8 cellular contexts compared by ENCODE assay signal in genomic region chr15:34366271-34367043, GRCh38. TPM values are rescaled to one million over a fixed set of nuclear protein-coding genes. Genes with fewer than 3 reads are reported as not detected.
A peak's percentile ranks its signal among the peaks of the same experiment; 100 is the strongest.
DNase-seq lines count a peak whose midpoint lies in the region; ATAC-seq and TF ChIP-seq lines count a peak whose summit lies in the region.

No MANE protein-coding gene starts in this region.

- DNase-seq in BJ (ENCODE audit: low read depth) (no peak), GM23248 (peak; percentile 63), NCI-H345 treated with DMSO at 0.1 percent for 48 hours (lab: John Stamatoyannopoulos, UW; ENCODE audit: unreplicated experiment) (peak; percentile 23), lower lobe of right lung (peak; percentile 73)
- DNase-seq in activated CD4-positive, alpha-beta T cell treated with anti-CD3 and anti-CD28 coated beads, Interleukin-2, amount 50 U/mL, for 24 hours (ENCODE audit: low read depth in 1 of 2, low spot score in 1 of 2), result peak; percentile 11 to 27
- DNase-seq in effector CD4-positive, alpha-beta T cell, result peak; percentile 36
- DNase-seq in stimulated activated CD4-positive, alpha-beta T cell treated with anti-CD3 and anti-CD28 coated beads, TNF-alpha, amount 100 ng/mL, for 24 hours (ENCODE audit: low read depth in 3 of 3), result peak in 2 of 3 experiments; percentile 29 to 62

- CTCF ChIA-PET in BJ (lab: Yijun Ruan, JAX), result interaction anchor here (0.7 to 3.2 kb wide), 24 partner anchors 8 to 310 kb away, joined by 3 to 34 read pairs (median 6); partner anchors contain the start of genes KATNBL1, NOP10, NUTM1 and SLC12A6

- 0 out of 2 replicates have a peak, but pooled peaks cover 6% of the 10 kb centered on the region for H3F3A ChIP-seq in GM23248 (ENCODE audit: insufficient read depth)

- no peaks in the 10 kb centered on the region for H4K20me1 ChIP-seq in GM23248 (ENCODE audit: insufficient read depth)

- no peaks in the 10 kb centered on the region for H3K27me3 ChIP-seq in BJ (ENCODE audit: control insufficient read depth, insufficient read depth, low read length)
- no peaks in the 10 kb centered on the region for H3K27me3 ChIP-seq in GM23248 (replicated peaks; ENCODE audit: insufficient read depth)
- no peaks in the 10 kb centered on the region for H3K27me3 ChIP-seq in lower lobe of right lung (ENCODE audit: low read depth)

- H3K4me3 ChIP-seq in BJ (ENCODE audit: low read depth, low read length) (peak overlapping the region; percentile 91), GM23248 (peak overlapping the region; percentile 92), lower lobe of right lung (peak overlapping the region; percentile 95)

- 1% methylated on average over 15 to 36 of the region's 36 CpGs for WGBS in GM23248 (ENCODE audit: low coverage in 1 of 2, low lambda C conversion rate in 2 of 2, missing lambda C conversion rate in 2 of 2), 2 experiments

- TF ChIP-seq CTCF in BJ (IDR thresholded peaks at IDR 0.05; ENCODE audit: insufficient read depth, low read depth, low read length), result no peak
- TF ChIP-seq CTCF in lower lobe of right lung (IDR thresholded peaks at IDR 0.05), result no peak

- H3K9me2 ChIP-seq in GM23248 (ENCODE audit: insufficient read depth), result no peaks in the 10 kb centered on the region

- ATAC-seq in lower lobe of right lung, result peak; percentile 59 to 64
- no peak for ATAC-seq in HG03354 (IDR thresholded peaks at IDR 0.05; ENCODE audit: poor library complexity, severe bottlenecking, unreplicated experiment)

- POLR2A ChIA-PET in BJ (lab: Charles Lee), result no interaction called here

- H3K9me3 ChIP-seq in GM23248 (ENCODE audit: low read depth) (no peaks in the 10 kb centered on the region), lower lobe of right lung (no peaks in the 10 kb centered on the region)

- H3K36me3 ChIP-seq in BJ (ENCODE audit: control insufficient read depth, insufficient read depth, low read length) (peaks cover 7% of the 10 kb centered on the region), GM23248 (ENCODE audit: low read depth) (no peaks in the 10 kb centered on the region), lower lobe of right lung (peaks cover 12% of the 10 kb centered on the region)

- peak overlapping the region; percentile 86 for H3K4me2 ChIP-seq in GM23248 (ENCODE audit: unreplicated experiment)

- no peak overlapping the region for H3K27ac ChIP-seq in GM23248
- H3K27ac ChIP-seq in lower lobe of right lung, result peak overlapping the region; percentile 99

- peak overlapping the region; percentile 86 for H2AFZ ChIP-seq in GM23248

- H3K4me1 ChIP-seq in GM23248 (ENCODE audit: insufficient read depth) (no peaks in the 10 kb centered on the region; the same call in 1 of the 2 replicates), lower lobe of right lung (peaks cover 18% of the 10 kb centered on the region)

- peaks cover 25% of the 10 kb centered on the region for H3K79me2 ChIP-seq in GM23248 (ENCODE audit: insufficient read depth)

- intact Hi-C loops in lower lobe of right lung (cut with DNase I), result no loop called here

- H3K9ac ChIP-seq in GM23248, result peak overlapping the region; percentile 69

- in situ Hi-C loops in GM23248 (cut with MboI), result loop anchor here (25.0 kb wide), 3 partner anchors 146 to 254 kb away; partner anchors contain the start of genes EMC7, GOLGA8B and PGBD4

RNA-seq across cellular contexts. Expression of gene LPCAT4, which starts 0.5 kb away (rescaled TPM):
- 29.5 and 45.3 TPM in 2 replicates for polyA plus RNA-seq in BJ (2011; rRNA removed)
- polyA minus RNA-seq in BJ (2011; rRNA and poly(A)+ RNA removed), result 16.7 and 20.2 TPM in 2 replicates
- 17.5 and 34.1 TPM in 2 replicates for total RNA-seq in GM23248 (2014; rRNA removed; shearing (Covaris generic))
- polyA plus RNA-seq in GM23248 (2016; fragmentation: Nextera tagmentation; extraction: Ambion mirVana), result 24.4 and 24.7 TPM in 2 replicates
- 37.0 TPM for total RNA-seq in lower lobe of right lung

RNA-seq across cellular contexts. Expression of gene NUTM1, which starts 23.3 kb away (rescaled TPM):
- polyA plus RNA-seq in BJ (2011; rRNA removed) (not detected in 2 replicates), GM23248 (2016; fragmentation: Nextera tagmentation; extraction: Ambion mirVana) (not detected in 2 replicates)
- polyA minus RNA-seq in BJ (2011; rRNA and poly(A)+ RNA removed), result not detected in 2 replicates
- total RNA-seq in GM23248 (2014; rRNA removed; shearing (Covaris generic)), result not detected in 2 replicates
- not detected for total RNA-seq in lower lobe of right lung

RNA-seq across cellular contexts. Expression of gene NOP10, which starts 23.5 kb away (rescaled TPM):
- polyA plus RNA-seq in BJ (2011; rRNA removed) (345 and 352 TPM in 2 replicates), GM23248 (2016; fragmentation: Nextera tagmentation; extraction: Ambion mirVana) (425 and 426 TPM in 2 replicates)
- 65.0 and 137 TPM in 2 replicates for polyA minus RNA-seq in BJ (2011; rRNA and poly(A)+ RNA removed)
- 208 and 255 TPM in 2 replicates for total RNA-seq in GM23248 (2014; rRNA removed; shearing (Covaris generic))
- total RNA-seq in lower lobe of right lung, result 176 TPM

RNA-seq across cellular contexts. Expression of gene SLC12A6, which starts 28.9 kb away (rescaled TPM):
- polyA plus RNA-seq in BJ (2011; rRNA removed), result 20.2 and 21.1 TPM in 2 replicates
- 25.9 and 27.0 TPM in 2 replicates for polyA minus RNA-seq in BJ (2011; rRNA and poly(A)+ RNA removed)
- 19.2 TPM in 2 replicates for total RNA-seq in GM23248 (2014; rRNA removed; shearing (Covaris generic))
- polyA plus RNA-seq in GM23248 (2016; fragmentation: Nextera tagmentation; extraction: Ambion mirVana), result 4.3 and 4.8 TPM in 2 replicates
- 59.7 TPM for total RNA-seq in lower lobe of right lung
